In the genomic region with DNA sequence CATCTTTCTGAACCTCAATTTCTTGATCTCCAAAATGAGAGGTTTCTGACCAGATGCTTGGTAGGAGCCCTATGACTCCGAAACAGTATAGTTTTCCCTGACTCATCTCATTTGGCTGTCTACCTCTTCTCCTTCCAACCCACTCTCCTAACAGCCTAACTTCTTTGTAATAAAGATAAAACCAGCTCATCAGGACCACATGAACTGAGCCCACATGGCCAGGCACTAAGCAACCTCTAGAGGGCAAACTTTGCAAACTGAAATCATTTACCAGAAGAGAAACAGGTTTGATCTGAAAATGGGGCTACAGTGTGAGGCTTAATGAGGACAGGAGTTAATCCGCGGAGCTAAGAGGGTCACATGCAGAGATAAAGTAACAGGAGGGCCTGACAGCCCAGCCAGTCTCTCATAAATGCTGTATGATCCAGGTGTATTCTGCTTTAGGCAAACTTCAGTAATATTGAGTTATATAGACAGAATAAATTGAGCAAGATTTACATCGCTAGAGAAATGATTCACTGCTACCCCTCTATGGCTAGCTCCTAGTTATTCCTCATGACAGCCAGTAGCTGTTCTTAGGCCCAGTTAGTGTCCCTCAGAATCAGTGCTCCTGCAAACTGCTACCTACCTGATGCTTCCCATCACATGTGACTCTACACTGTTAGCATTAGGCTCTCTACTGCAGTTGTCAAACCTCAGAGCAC, we compare ENCODE assay signal across 1 cellular context.
TF ChIP-seq lines count a peak whose summit lies in the region.

No MANE protein-coding gene starts in this region.

TF ChIP-seq in SK-N-SH, 30 proteins besides CTCF, POLR2A, EP300 and RAD21 (continued from another document):
- TF ChIP-seq MEF2A (IDR thresholded peaks at IDR 0.05; ENCODE audit: borderline replicate concordance, low read depth), result no peak
- no peak for TF ChIP-seq RCOR1 (IDR thresholded peaks at IDR 0.05; ENCODE audit: low read length)
- TF ChIP-seq NFIC (IDR thresholded peaks at IDR 0.05; ENCODE audit: borderline replicate concordance), result no peak
- no peak for TF ChIP-seq RFX5 (IDR thresholded peaks at IDR 0.05; ENCODE audit: low read length)
- no peak for TF ChIP-seq RXRA (IDR thresholded peaks at IDR 0.05; ENCODE audit: borderline replicate concordance, low read depth)
- TF ChIP-seq FOXM1 (IDR thresholded peaks at IDR 0.05; ENCODE audit: low read depth), result no peak
- TF ChIP-seq CHD2 (IDR thresholded peaks at IDR 0.05; ENCODE audit: low read length, partially characterized antibody), result no peak
- TF ChIP-seq POLR2AphosphoS5 (IDR thresholded peaks at IDR 0.05; ENCODE audit: low read depth, low read length), result no peak
- TF ChIP-seq, protein P1, sequence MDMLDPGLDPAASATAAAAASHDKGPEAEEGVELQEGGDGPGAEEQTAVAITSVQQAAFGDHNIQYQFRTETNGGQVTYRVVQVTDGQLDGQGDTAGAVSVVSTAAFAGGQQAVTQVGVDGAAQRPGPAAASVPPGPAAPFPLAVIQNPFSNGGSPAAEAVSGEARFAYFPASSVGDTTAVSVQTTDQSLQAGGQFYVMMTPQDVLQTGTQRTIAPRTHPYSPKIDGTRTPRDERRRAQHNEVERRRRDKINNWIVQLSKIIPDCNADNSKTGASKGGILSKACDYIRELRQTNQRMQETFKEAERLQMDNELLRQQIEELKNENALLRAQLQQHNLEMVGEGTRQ (IDR thresholded peaks at IDR 0.05; ENCODE audit: borderline replicate concordance, low read depth, low read length), result no peak
- no peak for TF ChIP-seq FOSL2 (IDR thresholded peaks at IDR 0.05; ENCODE audit: borderline replicate concordance, low read depth)
TF ChIP-seq in SK-N-SH: peak in this region for 5.
